In genomic region chr14:102139248-102140026, GRCh38 we compare ENCODE assay signal across 1 cellular context.
A peak's percentile ranks its signal among the peaks of the same experiment; 100 is the strongest.
TF ChIP-seq lines count a peak whose summit lies in the region.

TSS of gene WDR20 (plus strand) at chr14:102139897. CDS start at chr14:102139924, 27 bp downstream.

TF ChIP-seq in GM12878, 131 proteins besides CTCF, POLR2A, EP300 and RAD21 (continued from another document):
- no peak for TF ChIP-seq E4F1 (IDR thresholded peaks at IDR 0.05; ENCODE audit: borderline replicate concordance, partially characterized antibody)
- 0 out of 2 replicates have a peak, but pooled peaks have one; percentile 57 for TF ChIP-seq STAT1 (conservative IDR thresholded peaks at IDR 0.05)
- peak; percentile 92 for TF ChIP-seq TAF1 (IDR thresholded peaks at IDR 0.05; ENCODE audit: borderline replicate concordance, low read depth, low read length)
- TF ChIP-seq YY1 (IDR thresholded peaks at IDR 0.05; ENCODE audit: low read depth, low read length) = peak; percentile 97
- TF ChIP-seq ATF3 (IDR thresholded peaks at IDR 0.05; ENCODE audit: borderline replicate concordance, extremely low read depth, low read depth, low read length) = no peak
- TF ChIP-seq BRCA1 (IDR thresholded peaks at IDR 0.05; ENCODE audit: low read depth, low read length) = no peak
- TF ChIP-seq HDAC6 (IDR thresholded peaks at IDR 0.05; ENCODE audit: unreplicated experiment) = peak; percentile 16
- TF ChIP-seq IKZF1 (conservative IDR thresholded peaks at IDR 0.05) = peak; percentile 76; the same call in 1 of the 2 replicates
- no peak for TF ChIP-seq WRNIP1 (IDR thresholded peaks at IDR 0.05; ENCODE audit: borderline replicate concordance, low read depth, low read length)
- peak; percentile 54; the same call in 1 of the 2 replicates for TF ChIP-seq RELB (IDR thresholded peaks at IDR 0.05; ENCODE audit: low read depth)
- TF ChIP-seq SP1 (IDR thresholded peaks at IDR 0.05; ENCODE audit: low read depth, low read length) = no peak
- peak; percentile 74 for TF ChIP-seq GATAD2B (conservative IDR thresholded peaks at IDR 0.05; ENCODE audit: low read depth)
- no peak for TF ChIP-seq PKNOX1 (IDR thresholded peaks at IDR 0.05)
- TF ChIP-seq CREM (IDR thresholded peaks at IDR 0.05; ENCODE audit: low read depth) = 0 out of 2 replicates have a peak, but pooled peaks have one; percentile 16
- TF ChIP-seq SRF (IDR thresholded peaks at IDR 0.05; ENCODE audit: low read depth in 2 of 2, low read length in 2 of 2) = 0 out of 4 replicates have a peak, but pooled peaks of 1 of the 2 experiments have one; percentile 10
- TF ChIP-seq DPF2 (IDR thresholded peaks at IDR 0.05) = peak; percentile 40; the same call in 1 of the 2 replicates
- peak; percentile 82 for TF ChIP-seq NKRF (conservative IDR thresholded peaks at IDR 0.05)
- peak; percentile 41; the same call in 1 of the 2 replicates for TF ChIP-seq EED (IDR thresholded peaks at IDR 0.05; ENCODE audit: low read depth)
- TF ChIP-seq PAX8 (IDR thresholded peaks at IDR 0.05) = no peak
- peak; percentile 51; the same call in 1 of the 2 replicates for TF ChIP-seq NFXL1 (IDR thresholded peaks at IDR 0.05; ENCODE audit: borderline replicate concordance)
- TF ChIP-seq TCF3 (IDR thresholded peaks at IDR 0.05; ENCODE audit: borderline replicate concordance, insufficient read depth, low read depth, low read length) = 0 out of 2 replicates have a peak, but pooled peaks have one; percentile 3
- TF ChIP-seq SMARCA5 (IDR thresholded peaks at IDR 0.05) = peak; percentile 23; the same call in 1 of the 2 replicates
- TF ChIP-seq ZNF217 (IDR thresholded peaks at IDR 0.05) = peak; percentile 36
- TF ChIP-seq MAX (IDR thresholded peaks at IDR 0.05; ENCODE audit: low read depth, low read length) = peak; percentile 13; the same call in 1 of the 2 replicates
- no peak for TF ChIP-seq CHD4 (IDR thresholded peaks at IDR 0.05)
- peak; percentile 80 for TF ChIP-seq MXI1 (IDR thresholded peaks at IDR 0.05; ENCODE audit: low read depth, low read length)
- peak; percentile 92 for TF ChIP-seq HDGF (IDR thresholded peaks at IDR 0.05)
- no peak for TF ChIP-seq MYC (IDR thresholded peaks at IDR 0.05; ENCODE audit: insufficient read depth, insufficient read length, insufficient replicate concordance, low read length, severe bottlenecking)
- 0 out of 2 replicates have a peak, but pooled peaks have one; percentile 28 for TF ChIP-seq ZNF207 (IDR thresholded peaks at IDR 0.05; ENCODE audit: borderline replicate concordance)
- no peak for TF ChIP-seq ZNF24 (IDR thresholded peaks at IDR 0.05)
- TF ChIP-seq POLR2AphosphoS5 (IDR thresholded peaks at IDR 0.05; ENCODE audit: low read length) = peak; percentile 83
- TF ChIP-seq ZNF687 (IDR thresholded peaks at IDR 0.05) = 0 out of 2 replicates have a peak, but pooled peaks have one; percentile 10
- peak; percentile 85 for TF ChIP-seq SIN3A (IDR thresholded peaks at IDR 0.05; ENCODE audit: low read depth, low read length)
- TF ChIP-seq RFX5 (IDR thresholded peaks at IDR 0.05; ENCODE audit: low read depth, low read length) = no peak
- TF ChIP-seq SUZ12 (IDR thresholded peaks at IDR 0.05; ENCODE audit: unreplicated experiment) = no peak
- no peak for TF ChIP-seq KAT2A (conservative IDR thresholded peaks at IDR 0.05; ENCODE audit: control insufficient read depth, low read depth, low read length)
- no peak for TF ChIP-seq RBBP5 (conservative IDR thresholded peaks at IDR 0.05)
- no peak for TF ChIP-seq TCF12 (IDR thresholded peaks at IDR 0.05; ENCODE audit: low read depth, low read length)
- peak; percentile 46 to 47; a peak in 1 of 4 replicates for TF ChIP-seq BHLHE40 (IDR thresholded peaks at IDR 0.05; ENCODE audit: borderline replicate concordance in 1 of 2, low read depth in 2 of 2, low read length in 1 of 2)
- no peak for TF ChIP-seq KLF5 (IDR thresholded peaks at IDR 0.05; ENCODE audit: partially characterized antibody)
- 0 out of 2 replicates have a peak, but pooled peaks have one; percentile 20 for TF ChIP-seq NR2F1 (conservative IDR thresholded peaks at IDR 0.05)
